16 cellular contexts compared by ENCODE assay signal in genomic region chr1:39647247-39647646, GRCh38. TPM values are rescaled to one million over a fixed set of nuclear protein-coding genes. Genes with fewer than 3 reads are reported as not detected.
DNase-seq lines count a peak whose midpoint lies in the region; ATAC-seq and TF ChIP-seq lines count a peak whose summit lies in the region.
"Had no signal": no experiment of that assay in that cellular context is flagged by ENCODE, and none has a peak within 500 bp of the region (broad histone marks: within the 10 kb centered on the region; RNA-seq: fewer than 3 reads in every experiment).

No MANE protein-coding gene starts in this region.

- POLR2A ChIA-PET in Panc1 (lab: Charles Lee) = interaction anchor here (0.8 kb wide), 1 partner anchor 34 kb away, joined by 3 read pairs; no protein-coding TSS in a partner anchor

- H3K4me1 ChIP-seq in Panc1 (ENCODE audit: control insufficient read depth, insufficient read depth, low read length) (no peaks in the 10 kb centered on the region; the same call in 1 of the 2 replicates), neural progenitor cell (no peaks in the 10 kb centered on the region), thyroid gland (no peaks in the 10 kb centered on the region)

- TF ChIP-seq CTCF in Panc1 (IDR thresholded peaks at IDR 0.05) = no peak
- TF ChIP-seq CTCF in chondrocyte (IDR thresholded peaks at IDR 0.05) = no peak
- TF ChIP-seq CTCF in neural progenitor cell (IDR thresholded peaks at IDR 0.05) = no peak
- no peak for TF ChIP-seq CTCF in thyroid gland (IDR thresholded peaks at IDR 0.05)
- no peak for TF ChIP-seq CTCF in natural killer cell (IDR thresholded peaks at IDR 0.05)

- H3K27ac ChIP-seq in Panc1 (ENCODE audit: low read length) (no peak overlapping the region), neural progenitor cell (no peak overlapping the region), thyroid gland (peak overlapping the region in 2 of 3 donors; percentile 23 to 52)

- 74 to 78% methylated on average over 3 of the region's 3 CpGs for WGBS in thyroid gland, 2 donors

- H3K9ac ChIP-seq in neural progenitor cell = no peak overlapping the region

- H3K36me3 Mint-ChIP-seq in chondrocyte (ENCODE audit: low read depth) (no peaks in the 10 kb centered on the region), neural progenitor cell (no peaks in the 10 kb centered on the region), natural killer cell (no peaks in the 10 kb centered on the region)
- no peaks in the 10 kb centered on the region for H3K36me3 Mint-ChIP-seq in activated naive CD4-positive, alpha-beta T cell treated with anti-CD3 and anti-CD28 coated beads, Interleukin-2, amount 50 U/mL, for 72 hours

- no peak overlapping the region for H3K4me3 Mint-ChIP-seq in chondrocyte (ENCODE audit: unreplicated experiment)
- no peak overlapping the region for H3K4me3 Mint-ChIP-seq in neural progenitor cell
- H3K4me3 Mint-ChIP-seq in natural killer cell = no peak overlapping the region

- no peak overlapping the region for H2AFZ ChIP-seq in neural progenitor cell (replicated peaks)

- H3K4me2 ChIP-seq in neural progenitor cell = no peak overlapping the region

- no TSS peak for BruUV-seq in Panc1 (replicated peaks; lab: Mats Ljungman, UMichigan)

- H3K4me1 Mint-ChIP-seq in chondrocyte (ENCODE audit: low read depth) = peaks cover 57% of the 10 kb centered on the region
- H3K4me1 Mint-ChIP-seq in neural progenitor cell = peaks cover 17% of the 10 kb centered on the region
- no peaks in the 10 kb centered on the region for H3K4me1 Mint-ChIP-seq in natural killer cell

- intact Hi-C loops in Panc1 (cut with micrococcal nuclease; ENCODE audit: unreplicated experiment) = no loop called here
- intact Hi-C loops in thyroid gland (cut with DNase I) = no loop called here
- intact Hi-C loops in natural killer cell (cut with micrococcal nuclease) = no loop called here

- no peaks in the 10 kb centered on the region for H3K79me2 ChIP-seq in neural progenitor cell (ENCODE audit: low read depth)

- DNase-seq in Panc1 (ENCODE audit: low read depth, low spot score) (no peak), chondrocyte (ENCODE audit: low spot score) (no peak), neural progenitor cell (ENCODE audit: low spot score) (no peak), thyroid gland (no peak), NCI-H226 (no peak), natural killer cell (no peak), NCI-H526 (lab: John Stamatoyannopoulos, UW) (no peak)
- DNase-seq in activated naive CD4-positive, alpha-beta T cell treated with anti-CD3 and anti-CD28 coated beads, Interleukin-2, amount 50 U/mL, for 72 hours (ENCODE audit: low spot score in 2 of 2) = no peak
- DNase-seq: activated CD4-positive, CD25-positive, alpha-beta regulatory T cell treated with anti-CD3 and anti-CD28 coated beads, Interleukin-2, amount 50 U/mL, for 72 hours; HCEC 1CT; NCI-H1105 treated with DMSO at 0.1 percent for 48 hours; stimulated activated CD4-positive, alpha-beta T cell treated with anti-CD3 and anti-CD28 coated beads, Interleukin-4, amount 100 ng/mL, for 4 hours had no signal

- no peaks in the 10 kb centered on the region for H3K27me3 Mint-ChIP-seq in chondrocyte (ENCODE audit: low read depth)
- peaks cover 9% of the 10 kb centered on the region for H3K27me3 Mint-ChIP-seq in neural progenitor cell (ENCODE audit: insufficient read depth, low read depth)
- H3K27me3 Mint-ChIP-seq in natural killer cell (ENCODE audit: low read depth in 2 of 2) = peaks cover 10 to 11% of the 10 kb centered on the region in 2 donors

- H3K36me3 ChIP-seq in Panc1 (ENCODE audit: control insufficient read depth, insufficient read depth, low read length) = no peaks in the 10 kb centered on the region
- no peaks in the 10 kb centered on the region for H3K36me3 ChIP-seq in neural progenitor cell
- H3K36me3 ChIP-seq in thyroid gland = no peaks in the 10 kb centered on the region

- ATAC-seq in Panc1 (0 out of 2 replicates have a peak, but pooled peaks have one; percentile 9), natural killer cell (no peak)
- no peak for ATAC-seq in activated naive CD4-positive, alpha-beta T cell treated with anti-CD3 and anti-CD28 coated beads, Interleukin-2, amount 50 U/mL, for 72 hours

- H4K20me1 ChIP-seq in neural progenitor cell (ENCODE audit: low read depth) = no peaks in the 10 kb centered on the region

- no peaks in the 10 kb centered on the region for H3K27me3 ChIP-seq in Panc1 (ENCODE audit: control insufficient read depth, insufficient read depth, low read length)
- peaks cover 67% of the 10 kb centered on the region for H3K27me3 ChIP-seq in neural progenitor cell
- H3K27me3 ChIP-seq in thyroid gland = no peaks in the 10 kb centered on the region

- CTCF ChIA-PET in Panc1 (lab: Charles Lee) = no interaction called here

- in situ Hi-C loops in Panc1 (cut with HindIII; ENCODE audit: low pct_unique_long_range_greater_than_20kb, low sequenced_read_pairs) = no loop called here

- no peak for TF ChIP-seq POLR2A in thyroid gland (IDR thresholded peaks at IDR 0.05)

- H3F3A ChIP-seq in neural progenitor cell (ENCODE audit: low read depth) = no peaks in the 10 kb centered on the region

- H3K27ac Mint-ChIP-seq in chondrocyte (ENCODE audit: unreplicated experiment) = peak overlapping the region; percentile 94
- H3K27ac Mint-ChIP-seq in neural progenitor cell = peak overlapping the region; percentile 20
- peak overlapping the region in 1 of 2 donors; percentile 45 for H3K27ac Mint-ChIP-seq in activated naive CD4-positive, alpha-beta T cell treated with anti-CD3 and anti-CD28 coated beads, Interleukin-2, amount 50 U/mL, for 72 hours
- H3K27ac Mint-ChIP-seq in natural killer cell = no peak overlapping the region

- H3K4me3 ChIP-seq in Panc1 (ENCODE audit: low read depth in 2 of 2, low read length in 2 of 2) (no peak overlapping the region), neural progenitor cell (no peak overlapping the region), thyroid gland (replicated peaks in 1 of 3) (no peak overlapping the region)

- no peaks in the 10 kb centered on the region for H3K9me3 ChIP-seq in Panc1 (ENCODE audit: control insufficient read depth, insufficient read depth, low read depth, low read length)
- H3K9me3 ChIP-seq in neural progenitor cell (ENCODE audit: low read depth) = no peaks in the 10 kb centered on the region
- H3K9me3 ChIP-seq in thyroid gland = no peaks in the 10 kb centered on the region

- H3K9me3 Mint-ChIP-seq in chondrocyte (ENCODE audit: low read depth) (no peaks in the 10 kb centered on the region), neural progenitor cell (no peaks in the 10 kb centered on the region), natural killer cell (no peaks in the 10 kb centered on the region)
- H3K9me3 Mint-ChIP-seq in activated naive CD4-positive, alpha-beta T cell treated with anti-CD3 and anti-CD28 coated beads, Interleukin-2, amount 50 U/mL, for 72 hours = no peaks in the 10 kb centered on the region

RNA-seq across cellular contexts. Expression of gene HEYL, which starts 7.8 kb away (rescaled TPM):
- total RNA-seq in Panc1 (2021; ENCODE audit: unreplicated experiment) (2.3 TPM), chondrocyte (11.8 to 65.1 TPM (median 63.2 TPM) in 3 replicates), neural progenitor cell (ENCODE audit: low replicate concordance) (2.3 and 4.0 TPM in 2 replicates), thyroid gland (10 to 100 TPM in 2 of 4 donors, 1 to 10 TPM in 2; 9.3 to 17.0 (median 11.5) TPM), natural killer cell (not detected)
- 2.6 TPM for polyA plus RNA-seq in Panc1 (2012; ENCODE audit: insufficient read length)
- 1 to 10 TPM in 1 of 2 donors, not detected in 1; 1.1 TPM for total RNA-seq in activated naive CD4-positive, alpha-beta T cell treated with anti-CD3 and anti-CD28 coated beads, Interleukin-2, amount 50 U/mL, for 72 hours
- total RNA-seq: fibroblast of lung had no signal
- polyA plus RNA-seq: neural cell had no signal

RNA-seq across cellular contexts. Expression of gene NT5C1A, which starts 24.7 kb away (rescaled TPM):
- total RNA-seq in Panc1 (2021; ENCODE audit: unreplicated experiment) (not detected), chondrocyte (0.31 to 0.32 TPM in 2 of 3 replicates, not detected in the other), neural progenitor cell (ENCODE audit: low replicate concordance) (not detected in 2 replicates), thyroid gland (under 1 TPM in 2 of 4 donors, not detected in 2; 0.33 to 0.73 TPM), natural killer cell (not detected)
- polyA plus RNA-seq in Panc1 (2012; ENCODE audit: insufficient read length) = not detected
- under 1 TPM in 1 of 2 donors, not detected in 1; 0.97 TPM for total RNA-seq in activated naive CD4-positive, alpha-beta T cell treated with anti-CD3 and anti-CD28 coated beads, Interleukin-2, amount 50 U/mL, for 72 hours
- total RNA-seq: fibroblast of lung; left lobe of liver; T-helper 2 cell treated with Interferon-gamma antibody and Interleukin-4, amounts not matched to agents 100 ng/mL and 5 ng/mL, for 36 hours had no signal
- polyA plus RNA-seq: fibroblast of lung, neural cell had no signal

RNA-seq across cellular contexts. Expression of gene HPCAL4, which starts 44.0 kb away (rescaled TPM):
- total RNA-seq in Panc1 (2021; ENCODE audit: unreplicated experiment) = 0.21 TPM
- 0.17 TPM for polyA plus RNA-seq in Panc1 (2012; ENCODE audit: insufficient read length)
- not detected in 3 replicates for total RNA-seq in chondrocyte
- total RNA-seq in neural progenitor cell (ENCODE audit: low replicate concordance) = 0.13 and 0.19 TPM in 2 replicates
- under 1 TPM; 0.11 to 0.83 (median 0.29) TPM for total RNA-seq in thyroid gland
- total RNA-seq in activated naive CD4-positive, alpha-beta T cell treated with anti-CD3 and anti-CD28 coated beads, Interleukin-2, amount 50 U/mL, for 72 hours = 1 to 10 TPM in 1 of 2 donors, under 1 TPM in 1; 0.18 to 4.3 TPM
- total RNA-seq in natural killer cell = 1 to 10 TPM in 2 of 3 donors, under 1 TPM in 1; 0.78 to 1.6 (median 1.3) TPM
- total RNA-seq: fibroblast of lung had no signal
- polyA plus RNA-seq: fibroblast of lung had no signal

Comparison
In these comparisons a context has a peak if more than half of its experiments do, and no peak if none do; other contexts are left out.
1. H3K27ac ChIP-seq: peak in thyroid gland (2 of 3); none in Panc1 (single experiment) and neural progenitor cell (single experiment).
2. H3K27ac Mint-ChIP-seq: peak in chondrocyte (single experiment) and neural progenitor cell (single experiment); none in natural killer cell (0 of 2).